31 cellular contexts compared by ENCODE assay signal in genomic region chr2:200496696-200497095, GRCh38.
"Had no signal": no experiment of that assay in that cellular context is flagged by ENCODE, and none has a peak within 500 bp of the region (broad histone marks: within the 10 kb centered on the region; RNA-seq: fewer than 3 reads in every experiment).

No MANE protein-coding gene starts in this region.

- H3K4me3 Mint-ChIP-seq: mesothelial cell of epicardium; naive B cell; natural killer cell; stimulated activated naive CD8-positive, alpha-beta T cell treated with anti-CD3 and anti-CD28 coated beads, Interleukin-15, Interleukin-2, amounts not matched to agents 100 ng/mL and 50 ng/mL, for 24 hours had no signal

- H3K27me3 Mint-ChIP-seq: naive B cell; stimulated activated naive CD8-positive, alpha-beta T cell treated with anti-CD3 and anti-CD28 coated beads, Interleukin-15, Interleukin-2, amounts not matched to agents 100 ng/mL and 50 ng/mL, for 24 hours had no signal

- H3K36me3 ChIP-seq: prostate gland had no signal

- H3K9me3 Mint-ChIP-seq: naive B cell; natural killer cell; stimulated activated naive CD8-positive, alpha-beta T cell treated with anti-CD3 and anti-CD28 coated beads, Interleukin-15, Interleukin-2, amounts not matched to agents 100 ng/mL and 50 ng/mL, for 24 hours had no signal

- H3K4me1 Mint-ChIP-seq: mesothelial cell of epicardium, naive B cell had no signal

- H3K27me3 ChIP-seq: heart right ventricle, hepatocyte, left lung, pancreas, suprapubic skin, tibial artery, upper lobe of right lung had no signal

- FAIRE-seq: pancreas, urothelium cell line had no signal

- H3K9me3 ChIP-seq: heart right ventricle, left lung, pancreas, prostate gland, suprapubic skin, thoracic aorta, tibial artery, upper lobe of right lung had no signal

- H3K4me1 ChIP-seq: heart right ventricle, left lung, pancreas, prostate gland, suprapubic skin, tibial artery, upper lobe of right lung had no signal

- H3K27ac Mint-ChIP-seq: mesothelial cell of epicardium; naive B cell; natural killer cell; stimulated activated naive CD8-positive, alpha-beta T cell treated with anti-CD3 and anti-CD28 coated beads, Interleukin-15, Interleukin-2, amounts not matched to agents 100 ng/mL and 50 ng/mL, for 24 hours had no signal

- H3K4me3 ChIP-seq: heart right ventricle, hepatocyte, left lung, lung, pancreas, prostate gland, skin epidermis, suprapubic skin, thoracic aorta, tibial artery, upper lobe of right lung had no signal

- H3K27ac ChIP-seq: heart right ventricle, hepatocyte, left lung, pancreas, prostate gland, skin epidermis, suprapubic skin, thoracic aorta, tibial artery, upper lobe of right lung had no signal

- H3K4me2 ChIP-seq: hepatocyte had no signal

- H3K79me2 ChIP-seq: hepatocyte had no signal

- DNase-seq: heart right ventricle; islet precursor cell; kidney glomerular epithelial cell; left colon; left lung; mesendoderm; naive B cell; natural killer cell; nucleus accumbens; pancreas; posterior cingulate gyrus; retina; right cardiac atrium; stimulated activated CD4-positive, alpha-beta T cell treated with anti-CD3 and anti-CD28 coated beads, Interleukin-12 subunit alpha, Interleukin-12 subunit beta, amount 100 ng/mL, for 4 hours; stimulated activated CD4-positive, alpha-beta T cell treated with anti-CD3 and anti-CD28 coated beads, Interleukin-15, amount 100 ng/mL, for 24 hours; stimulated activated CD4-positive, alpha-beta T cell treated with anti-CD3 and anti-CD28 coated beads, Interleukin-2, amount 100 ng/mL, for 24 hours; stimulated activated CD4-positive, alpha-beta T cell treated with anti-CD3 and anti-CD28 coated beads, Interleukin-4, amount 100 ng/mL, for 1 hour; stimulated activated naive CD4-positive, alpha-beta T cell; tibial artery; trophoblast cell; upper lobe of right lung had no signal

- ATAC-seq: heart right ventricle, left colon, left lung, natural killer cell, pancreas, right cardiac atrium, sciatic nerve, upper lobe of right lung had no signal

- H2AFZ ChIP-seq: hepatocyte had no signal
